17 cellular contexts compared by ENCODE assay signal in the genomic region with DNA sequence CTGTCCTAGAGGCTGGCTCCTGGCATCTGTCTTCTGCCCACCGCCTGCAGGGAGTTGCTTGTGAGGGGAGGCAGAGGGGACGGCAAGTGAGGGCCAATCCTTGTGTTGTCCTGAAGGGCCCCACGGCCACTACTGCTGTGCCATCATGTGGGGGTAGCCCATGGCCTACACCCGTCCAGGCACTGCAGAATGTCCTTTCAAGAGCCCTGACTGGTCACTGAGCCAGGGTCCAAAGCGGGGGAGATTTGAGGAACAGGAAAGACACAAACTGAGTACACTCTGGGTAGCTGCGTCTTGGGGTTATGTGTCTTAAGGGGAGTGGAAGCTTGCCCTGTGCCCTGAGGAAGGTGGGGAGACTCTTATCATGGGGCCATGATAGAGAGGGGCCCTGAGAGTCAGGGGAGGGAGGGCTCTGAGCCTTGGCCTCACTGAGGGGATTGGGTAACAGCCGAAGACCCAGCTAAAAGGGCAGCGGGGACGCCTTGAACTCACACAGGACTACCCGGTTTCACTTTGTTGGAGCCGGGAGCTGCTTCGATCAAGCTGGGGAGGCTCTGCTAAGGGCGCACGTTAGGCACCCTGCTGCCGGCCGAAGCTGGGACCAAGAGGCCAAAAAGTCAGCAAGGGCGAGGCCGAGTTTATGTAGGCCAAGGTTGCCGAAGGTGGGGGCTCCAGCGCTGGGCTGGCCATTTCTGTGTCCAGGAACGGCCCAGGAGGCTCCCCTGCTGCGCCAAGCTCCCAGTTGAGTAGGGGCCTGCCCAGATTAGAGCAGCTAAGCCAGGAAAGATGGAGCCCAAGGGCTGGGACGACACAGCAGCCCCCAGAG. TPM values are rescaled to one million over a fixed set of nuclear protein-coding genes. Genes with fewer than 3 reads are reported as not detected.
DNase-seq lines count a peak whose midpoint lies in the region; ATAC-seq, FAIRE-seq and TF ChIP-seq lines count a peak whose summit lies in the region.
"Had no signal": no experiment of that assay in that cellular context is flagged by ENCODE, and none has a peak within 500 bp of the region (broad histone marks: within the 10 kb centered on the region; RNA-seq: fewer than 3 reads in every experiment).

No MANE protein-coding gene starts in this region.

- 12% methylated on average over 23 of the region's 23 CpGs; no CpG with 5 or more reads in 1 of the 2 experiments for WGBS in H1 (ENCODE audit: extremely low coverage in 1 of 2, insufficient coverage in 1 of 2, insufficient read length in 1 of 2, insufficient replicate concordance in 2 of 2, low coverage in 1 of 2, low lambda C conversion rate in 2 of 2, missing lambda C conversion rate in 1 of 2), 2 experiments
- 41 to 68% (median 44%) methylated on average over 23 of the region's 23 CpGs for WGBS in psoas muscle, 3 donors

- H3K79me2 ChIP-seq in H1 (ENCODE audit: control insufficient read depth in 1 of 2, insufficient read depth in 2 of 2, low read length in 2 of 2) = no peaks in the 10 kb centered on the region

- no peaks in the 10 kb centered on the region for H3K79me1 ChIP-seq in H1 (ENCODE audit: low read depth, low read length)

- H2BK20ac ChIP-seq in H1 (ENCODE audit: low read length) = peak overlapping the region; percentile 93; the same call in 1 of the 2 replicates

- no peak overlapping the region for H2AFZ ChIP-seq in H1 (ENCODE audit: low read length)

- peak overlapping the region; percentile 33; the same call in 1 of the 2 replicates for H2AK5ac ChIP-seq in H1 (ENCODE audit: low read depth, low read length)

- peak in 2 of 4 donors; percentile 1 to 21 for ATAC-seq in psoas muscle
- ATAC-seq: gastroesophageal sphincter had no signal

- peaks cover 4% of the 10 kb centered on the region; the same call in 1 of the 2 replicates for H3K23me2 ChIP-seq in H1 (ENCODE audit: low read depth, low read length)

- no peak overlapping the region for H3K9ac ChIP-seq in H1 (replicated peaks in 1 of 4; ENCODE audit: extremely low read depth in 1 of 4, low read depth in 3 of 4, low read length in 3 of 4)

- H2BK12ac ChIP-seq in H1 (ENCODE audit: low read depth, low read length) = peak overlapping the region; percentile 94

- no peak for TF ChIP-seq POLR2A in H1 (IDR thresholded peaks at IDR 0.05; ENCODE audit: control extremely low read depth in 1 of 2, low read depth in 2 of 2, low read length in 2 of 2)

- POLR2A ChIA-PET in H1 (lab: Charles Lee; ENCODE audit: partially characterized antibody) = interaction anchor here (0.8 to 1.1 kb wide), 4 partner anchors 9 to 41 kb away, joined by 3 to 7 read pairs (median 4); a partner anchor contains a TSS

- peak overlapping the region; percentile 75 for H3K4me3 ChIP-seq in LNCaP clone FGC (ENCODE audit: low read depth, low read length)
- peak overlapping the region in 1 of 4 experiments; percentile 34; a peak in 3 of 8 replicates for H3K4me3 ChIP-seq in H1 (ENCODE audit: extremely low read depth in 1 of 4, insufficient read depth in 2 of 4, low read depth in 3 of 4, low read length in 4 of 4)
- peak overlapping the region; percentile 80 for H3K4me3 ChIP-seq in psoas muscle
- H3K4me3 ChIP-seq: adrenal gland, sigmoid colon had no signal

- peak overlapping the region; percentile 66; the same call in 1 of the 2 replicates for H2BK5ac ChIP-seq in H1 (ENCODE audit: low read depth, low read length)

- H3K56ac ChIP-seq in H1 (replicated peaks; ENCODE audit: insufficient read length, low read depth, low read length) = no peak overlapping the region

- peak overlapping the region; percentile 86 for H3K27ac ChIP-seq in C4-2B
- no peak overlapping the region for H3K27ac ChIP-seq in H1 (ENCODE audit: low read depth, low read length)
- H3K27ac ChIP-seq in psoas muscle = peak overlapping the region; percentile 87
- no peak overlapping the region for H3K27ac ChIP-seq in caudate nucleus (ENCODE audit: low read depth, low read length)
- H3K27ac ChIP-seq: adrenal gland, gastroesophageal sphincter, HL-60, sigmoid colon had no signal

- peak overlapping the region; percentile 31 to 40 for H3K4me2 ChIP-seq in H1 (ENCODE audit: insufficient read depth in 1 of 2, low read depth in 2 of 2, low read length in 2 of 2)

- peak overlapping the region; percentile 72 for H3K4ac ChIP-seq in H1 (replicated peaks; ENCODE audit: insufficient read length, low read depth, low read length)

- H3K27me3 ChIP-seq in H1 (replicated peaks in 1 of 4; ENCODE audit: control insufficient read depth in 3 of 4, extremely low read depth in 1 of 4, insufficient read depth in 3 of 4, low read length in 3 of 4) = peaks cover 92 to 97% (median 95%) of the 10 kb centered on the region in 4 experiments
- H3K27me3 ChIP-seq in psoas muscle (ENCODE audit: insufficient read depth in 3 of 3, low read length in 2 of 3) = peaks cover 0 to 17% (median 0%) of the 10 kb centered on the region in 3 donors

- peak overlapping the region; percentile 87; the same call in 1 of the 2 replicates for H3K18ac ChIP-seq in H1 (ENCODE audit: extremely low read depth, low read length)

- H4K5ac ChIP-seq in H1 (ENCODE audit: insufficient read length, low read depth, low read length) = no peak overlapping the region

- peak overlapping the region; percentile 7 for H4K91ac ChIP-seq in H1 (replicated peaks; ENCODE audit: insufficient read length, low read length)

- peak overlapping the region; percentile 1; the same call in 1 of the 2 replicates for H4K8ac ChIP-seq in H1 (ENCODE audit: extremely low read depth, insufficient read depth, low read length)

- no peak overlapping the region for H3K23ac ChIP-seq in H1 (ENCODE audit: insufficient read length)

- H4K20me1 ChIP-seq in H1 (replicated peaks in 1 of 2; ENCODE audit: control insufficient read depth in 1 of 2, insufficient read depth in 2 of 2, low read length in 2 of 2) = peaks cover 22 to 42% of the 10 kb centered on the region in 2 experiments

- no peak for DNase-seq in LNCaP clone FGC (ENCODE audit: low read depth)
- peak in 1 of 2 experiments; percentile 74 for DNase-seq in H1 (ENCODE audit: low read depth in 1 of 2, low spot score in 2 of 2)
- DNase-seq in psoas muscle = no peak
- no peak for DNase-seq in posterior vena cava (ENCODE audit: low spot score)
- DNase-seq in caudate nucleus (lab: John Stamatoyannopoulos, UW) = no peak
- no peak for DNase-seq in stimulated activated naive CD4-positive, alpha-beta T cell treated with Interleukin-2 at 50 U/mL for 16 hours (lab: John Stamatoyannopoulos, UW)
- no peak for DNase-seq in NCI-H2196 (lab: John Stamatoyannopoulos, UW; ENCODE audit: unreplicated experiment)
- DNase-seq: activated CD4-positive, alpha-beta memory T cell treated with anti-CD3 and anti-CD28 coated beads for 36 hours; adrenal gland; Karpas-422; NCI-H146; sigmoid colon had no signal

- peaks cover 0 to 55% (median 34%) of the 10 kb centered on the region in 4 experiments; a peak in 6 of 7 replicates for H3K4me1 ChIP-seq in H1 (replicated peaks in 1 of 4; ENCODE audit: control insufficient read depth in 3 of 4, insufficient read depth in 4 of 4, low read length in 3 of 4)
- peaks cover 11% of the 10 kb centered on the region for H3K4me1 ChIP-seq in psoas muscle

- CTCF ChIA-PET in H1 (lab: Charles Lee; ENCODE audit: partially characterized antibody) = interaction anchor here (0.7 to 5.6 kb wide), 11 partner anchors 8 to 186 kb away, joined by 3 to 48 read pairs (median 5); a partner anchor contains a TSS

- TF ChIP-seq RAD21 in H1 (IDR thresholded peaks at IDR 0.05 in 1 of 2, conservative IDR thresholded peaks at IDR 0.05 in 1 of 2; ENCODE audit: low read depth in 2 of 2, low read length in 2 of 2) = no peak

- intact Hi-C loops in psoas muscle (cut with DNase I) (loop anchor here in 1 of 2 donors (2.0 kb wide), 1 partner anchor 16 kb away; no protein-coding TSS in a partner anchor), posterior vena cava (cut with DNase I) (no loop called here)

- TF ChIP-seq CTCF in C4-2B (conservative IDR thresholded peaks at IDR 0.05) (no peak), LNCaP clone FGC (IDR thresholded peaks at IDR 0.05; ENCODE audit: control insufficient read depth, extremely low read depth, insufficient read depth) (no peak), H1 (IDR thresholded peaks at IDR 0.05; ENCODE audit: control extremely low read depth in 1 of 3, insufficient read depth in 1 of 3, low read depth in 1 of 3, low read length in 3 of 3) (no peak), psoas muscle (IDR thresholded peaks at IDR 0.05) (no peak)

- FAIRE-seq in H1 (lab: Jason Lieb, UNC) = no peak
- FAIRE-seq: G401.6 had no signal

- H3K36me3 ChIP-seq in H1 (ENCODE audit: control insufficient read depth in 2 of 4, insufficient read depth in 4 of 4, low read length in 3 of 4) (peaks cover 0 to 23% (median 0%) of the 10 kb centered on the region in 4 experiments; a peak in 1 of 8 replicates), psoas muscle (ENCODE audit: insufficient read depth in 1 of 2, low read depth in 1 of 2) (peaks cover 0 to 22% of the 10 kb centered on the region in 2 donors)
- H3K36me3 ChIP-seq: adrenal gland, gastroesophageal sphincter, sigmoid colon had no signal

- peak overlapping the region; percentile 99; the same call in 1 of the 2 replicates for H2BK15ac ChIP-seq in H1 (ENCODE audit: low read length)

- H2BK120ac ChIP-seq in H1 (replicated peaks; ENCODE audit: low read depth, low read length) = no peak overlapping the region

- no peaks in the 10 kb centered on the region for H3K9me3 ChIP-seq in H1 (ENCODE audit: insufficient read depth in 2 of 2, low read depth in 1 of 2, low read length in 1 of 2)
- H3K9me3 ChIP-seq in psoas muscle = no peaks in the 10 kb centered on the region
- H3K9me3 ChIP-seq: adrenal gland, gastroesophageal sphincter, sigmoid colon had no signal

- H3K14ac ChIP-seq in H1 (ENCODE audit: insufficient read length) = no peak overlapping the region

- TF ChIP-seq EP300 in H1 (IDR thresholded peaks at IDR 0.05; ENCODE audit: borderline replicate concordance in 1 of 2, low read depth in 2 of 2, low read length in 2 of 2) = no peak

RNA-seq across cellular contexts. Expression of a gene that starts 1.9 kb away (rescaled TPM):
- 0.28 and 0.38 TPM in 2 replicates for total RNA-seq in H1 (2021; fragmentation: NEBNext Ultra II Directional; extraction: Animal tissue kit (Norgen Biotek cat#: 25700))
- polyA plus RNA-seq in H1 (2011; rRNA removed) (not detected in 2 replicates), psoas muscle (10 to 100 TPM; 18.2 to 80.8 (median 63.8) TPM)
- not detected for polyA plus RNA-seq in H1 (2011; cell fraction: cytosol; rRNA removed)
- polyA plus RNA-seq in H1 (2011; cell fraction: nucleus; rRNA removed) = not detected
- polyA plus RNA-seq in H1 (2012, experiment 1 of 2) = not detected in 4 replicates
- 0.10 TPM for polyA plus RNA-seq in H1 (2012, experiment 2 of 2)
- polyA plus RNA-seq in H1 (2013, experiment 1 of 2) = 0.14 TPM
- 0.09 TPM for polyA plus RNA-seq in H1 (2013, experiment 2 of 2)
- not detected in 2 replicates for polyA minus RNA-seq in H1 (2011; rRNA and poly(A)+ RNA removed)
- polyA minus RNA-seq in H1 (2011; cell fraction: cytosol; rRNA and poly(A)+ RNA removed) = not detected
- not detected for polyA minus RNA-seq in H1 (2011; cell fraction: nucleus; rRNA and poly(A)+ RNA removed)
- total RNA-seq in psoas muscle (100 to 1,000 TPM in 2 of 4 donors, 10 to 100 TPM in 2; 76.0 to 112 (median 91.8) TPM), posterior vena cava (1 to 10 TPM; 7.5 to 8.1 TPM)
- total RNA-seq: activated CD4-positive, alpha-beta memory T cell treated with anti-CD3 and anti-CD28 coated beads for 36 hours had no signal
- polyA plus RNA-seq: neural cell had no signal

RNA-seq across cellular contexts. Expression of a gene that starts 39.2 kb away (rescaled TPM):
- total RNA-seq in H1 (2021; fragmentation: NEBNext Ultra II Directional; extraction: Animal tissue kit (Norgen Biotek cat#: 25700)) = not detected in 2 replicates
- polyA plus RNA-seq in H1 (2011; rRNA removed) (0.36 and 0.66 TPM in 2 replicates), psoas muscle (under 1 TPM; 0.14 to 0.63 (median 0.53) TPM)
- polyA plus RNA-seq in H1 (2011; cell fraction: cytosol; rRNA removed) = 0.27 TPM
- polyA plus RNA-seq in H1 (2011; cell fraction: nucleus; rRNA removed) = 2.4 TPM
- 0.38 to 0.69 TPM (median 0.55 TPM) in 3 of 4 replicates, not detected in the other for polyA plus RNA-seq in H1 (2012, experiment 1 of 2)
- polyA plus RNA-seq in H1 (2012, experiment 2 of 2) = not detected
- 0.36 TPM for polyA plus RNA-seq in H1 (2013, experiment 1 of 2)
- polyA plus RNA-seq in H1 (2013, experiment 2 of 2) = 0.83 TPM
- not detected in 2 replicates for polyA minus RNA-seq in H1 (2011; rRNA and poly(A)+ RNA removed)
- polyA minus RNA-seq in H1 (2011; cell fraction: cytosol; rRNA and poly(A)+ RNA removed) = not detected
- polyA minus RNA-seq in H1 (2011; cell fraction: nucleus; rRNA and poly(A)+ RNA removed) = 0.60 TPM
- total RNA-seq in psoas muscle (1 to 10 TPM in 1 of 4 donors, not detected in 3; 1.8 TPM), posterior vena cava (under 1 TPM in 1 of 2 donors, not detected in 1; 0.83 TPM)
- total RNA-seq: activated CD4-positive, alpha-beta memory T cell treated with anti-CD3 and anti-CD28 coated beads for 36 hours had no signal

RNA-seq across cellular contexts. Expression of a gene that starts 48.2 kb away (rescaled TPM):
- total RNA-seq in H1 (2021; fragmentation: NEBNext Ultra II Directional; extraction: Animal tissue kit (Norgen Biotek cat#: 25700)) = 7.8 and 8.6 TPM in 2 replicates
- polyA plus RNA-seq in H1 (2011; rRNA removed) = 6.0 and 9.1 TPM in 2 replicates
- 6.7 TPM for polyA plus RNA-seq in H1 (2011; cell fraction: cytosol; rRNA removed)
- 18.5 TPM for polyA plus RNA-seq in H1 (2011; cell fraction: nucleus; rRNA removed)
- polyA plus RNA-seq in H1 (2012, experiment 1 of 2) = 5.8 to 13.4 TPM (median 10.9 TPM) in 4 replicates
- polyA plus RNA-seq in H1 (2012, experiment 2 of 2) = 8.4 TPM
- 9.7 TPM for polyA plus RNA-seq in H1 (2013, experiment 1 of 2)
- polyA plus RNA-seq in H1 (2013, experiment 2 of 2) = 9.0 TPM
- 7.3 and 8.0 TPM in 2 replicates for polyA minus RNA-seq in H1 (2011; rRNA and poly(A)+ RNA removed)
- polyA minus RNA-seq in H1 (2011; cell fraction: cytosol; rRNA and poly(A)+ RNA removed) = 2.3 TPM
- 8.8 TPM for polyA minus RNA-seq in H1 (2011; cell fraction: nucleus; rRNA and poly(A)+ RNA removed)
- total RNA-seq in psoas muscle = 10 to 100 TPM in 1 of 4 donors, 1 to 10 TPM in 3; 6.0 to 10.9 (median 8.3) TPM
- polyA plus RNA-seq in psoas muscle = 1 to 10 TPM; 3.7 to 7.0 (median 4.8) TPM
- total RNA-seq in posterior vena cava = 10 to 100 TPM; 22.9 to 29.8 TPM

Comparison
In these comparisons a context has a peak if more than half of its experiments do, and no peak if none do; other contexts are left out.
1. H3K27ac ChIP-seq: peak in C4-2B (single experiment) and psoas muscle (single experiment); none in H1 (single experiment) and caudate nucleus (single experiment).
2. RNA of a gene that starts 1.9 kb away (total RNA-seq): 76.0 to 112 TPM in psoas muscle; 7.5 to 8.1 TPM in posterior vena cava and 0.28 to 0.38 TPM in H1; every median in the first group is over 4 times any median in the second.